In genomic region chr4:1249148-1249730, GRCh38 we compare ENCODE assay signal across 8 cellular contexts.
DNase-seq lines count a peak whose midpoint lies in the region; ATAC-seq, FAIRE-seq and TF ChIP-seq lines count a peak whose summit lies in the region.

No MANE protein-coding gene starts in this region.

- H3K4me3 ChIP-seq in neutrophil (ENCODE audit: low read depth in 1 of 2, low read length in 1 of 2) (peak overlapping the region; percentile 71 to 75), subcutaneous abdominal adipose tissue (ENCODE audit: low read depth in 1 of 5, low read length in 5 of 5) (peak overlapping the region in 4 of 5 donors; percentile 64 to 74 (median 68))

- no peak for FAIRE-seq in HTR-8/SVneo (lab: Jason Lieb, UNC)

- H3K36me3 ChIP-seq in neutrophil (no peaks in the 10 kb centered on the region), subcutaneous abdominal adipose tissue (ENCODE audit: control insufficient read depth in 5 of 5, insufficient read depth in 5 of 5, low read length in 5 of 5) (peaks cover 0 to 12% (median 4%) of the 10 kb centered on the region in 5 donors)

- H3K27me3 ChIP-seq in neutrophil (no peaks in the 10 kb centered on the region), subcutaneous abdominal adipose tissue (ENCODE audit: control insufficient read depth in 5 of 5, insufficient read depth in 4 of 5, low read length in 5 of 5) (no peaks in the 10 kb centered on the region)

- TF ChIP-seq CTCF in RWPE1 (conservative IDR thresholded peaks at IDR 0.05; ENCODE audit: low read depth) (no peak), neutrophil (IDR thresholded peaks at IDR 0.05) (peak; percentile 26)

- H3K9ac ChIP-seq in subcutaneous abdominal adipose tissue (ENCODE audit: low read length in 5 of 5), result peak overlapping the region; percentile 56 to 86 (median 78)

- H3K4me1 ChIP-seq in neutrophil (ENCODE audit: control insufficient read depth in 1 of 2, insufficient read depth in 1 of 2, low read depth in 1 of 2, low read length in 1 of 2) (peaks cover 29 to 42% of the 10 kb centered on the region in 2 experiments), subcutaneous abdominal adipose tissue (ENCODE audit: control insufficient read depth in 5 of 5, insufficient read depth in 5 of 5, low read length in 5 of 5) (peaks cover 13 to 56% (median 50%) of the 10 kb centered on the region in 5 donors)

- peak; percentile 50 for ATAC-seq in GM21360 (IDR thresholded peaks at IDR 0.05; ENCODE audit: unreplicated experiment)

- CTCF ChIA-PET in RWPE1 (lab: Yijun Ruan, JAX), result no interaction called here

- DNase-seq in DMS 273 treated with DMSO at 0.1 percent for 48 hours (lab: John Stamatoyannopoulos, UW) (peak; percentile 16), HTR-8/SVneo (ENCODE audit: insufficient read length, low spot score) (peak; percentile 76), RWPE1 (ENCODE audit: low spot score) (peak; percentile 75), activated gamma-delta T cell treated with Interleukin-2 at 50 U/mL for 16 hours (peak; percentile 78), foreskin melanocyte (peak; percentile 69)

- POLR2A ChIA-PET in RWPE1 (lab: Yijun Ruan, JAX; ENCODE audit: low non-redundant PET), result interaction anchor here (1.8 kb wide), 1 partner anchor 97 kb away, joined by 7 read pairs; the partner anchor contains the start of gene UVSSA

- H3K27ac ChIP-seq in RWPE1 (peak overlapping the region; percentile 97), neutrophil (peak overlapping the region; percentile 96), subcutaneous abdominal adipose tissue (ENCODE audit: low read depth, low read length) (peak overlapping the region; percentile 93)

- H3K9me3 ChIP-seq in neutrophil, result no peaks in the 10 kb centered on the region
- peaks cover 0 to 2% (median 0%) of the 10 kb centered on the region in 5 donors for H3K9me3 ChIP-seq in subcutaneous abdominal adipose tissue (ENCODE audit: control insufficient read depth in 5 of 5, low read length in 5 of 5)

Comparison
In these comparisons a context has a peak if more than half of its experiments do, and no peak if none do; other contexts are left out.
1. Peak in every context shown above with its lines: DNase-seq, ATAC-seq, H3K4me3 ChIP-seq and H3K27ac ChIP-seq.
2. DNase-seq: peak in every context shown above with its lines; median percentile 78 in activated gamma-delta T cell treated with Interleukin-2 at 50 U/mL for 16 hours; 76 in HTR-8/SVneo; 75 in RWPE1; 69 in foreskin melanocyte; 16 in DMS 273 treated with DMSO at 0.1 percent for 48 hours.